26 cellular contexts compared by ENCODE assay signal in the genomic region with DNA sequence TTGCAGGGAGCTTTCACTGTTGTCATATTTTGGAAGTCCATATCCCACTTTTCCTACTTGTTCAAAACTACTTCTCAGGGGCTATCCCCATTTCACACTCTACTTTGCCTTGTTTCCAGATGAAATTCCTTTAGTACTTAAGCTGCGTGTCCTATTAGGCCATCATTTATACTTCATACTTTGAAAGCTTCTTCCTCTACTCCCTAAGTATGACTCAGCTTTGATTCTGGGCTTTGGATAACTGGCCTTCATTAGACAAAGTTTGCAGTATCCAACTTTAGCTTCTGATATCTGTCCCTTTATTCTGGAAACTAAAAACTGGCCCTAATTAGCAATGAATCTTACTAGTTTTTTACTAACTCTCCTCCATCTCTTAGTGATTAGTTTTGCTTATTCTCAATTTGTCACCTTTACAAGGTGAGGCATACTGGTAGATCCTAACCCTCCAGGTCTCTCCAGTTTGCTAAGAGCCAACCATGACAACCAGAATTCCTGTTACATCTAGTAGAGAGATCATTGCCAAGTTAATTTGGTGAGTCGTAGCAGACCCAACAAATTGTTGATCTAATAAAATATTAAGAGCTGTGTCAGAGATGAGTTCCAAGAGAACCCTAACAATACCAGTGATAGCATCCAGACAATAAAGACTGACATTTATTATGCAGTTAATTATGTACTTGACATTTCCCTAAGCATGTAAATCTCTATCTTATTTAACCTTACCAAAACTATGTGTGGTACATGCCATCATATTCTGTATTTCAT. TPM values are rescaled to one million over a fixed set of nuclear protein-coding genes. Genes with fewer than 3 reads are reported as not detected.
DNase-seq lines count a peak whose midpoint lies in the region; ATAC-seq, FAIRE-seq and TF ChIP-seq lines count a peak whose summit lies in the region.
"Had no signal": no experiment of that assay in that cellular context is flagged by ENCODE, and none has a peak within 500 bp of the region (broad histone marks: within the 10 kb centered on the region; RNA-seq: fewer than 3 reads in every experiment).

No MANE protein-coding gene starts in this region.

- intact Hi-C loops in right lobe of liver (cut with DNase I) = no loop called here

- no peaks in the 10 kb centered on the region for H3K79me2 ChIP-seq in astrocyte (ENCODE audit: insufficient read depth, low read length)

- TF ChIP-seq POLR2A in right lobe of liver (IDR thresholded peaks at IDR 0.05) = no peak

- 93% methylated on average over 2 of the region's 2 CpGs for WGBS in right lobe of liver (ENCODE audit: insufficient coverage, low coverage, low lambda C conversion rate, missing lambda C conversion rate)

- no peaks in the 10 kb centered on the region for H3K27me3 ChIP-seq in astrocyte (ENCODE audit: insufficient read depth, low read length)
- no peaks in the 10 kb centered on the region for H3K27me3 ChIP-seq in right lobe of liver
- H3K27me3 ChIP-seq: BLaER1 treated with 17β-estradiol and CSF1 and Interleukin-3, amounts not matched to agents 10 nM and 100 nM; SJSA1 had no signal

- H3K9me3 ChIP-seq in astrocyte (ENCODE audit: insufficient read depth, low read depth, low read length) (no peaks in the 10 kb centered on the region), right lobe of liver (no peaks in the 10 kb centered on the region)
- H3K9me3 ChIP-seq: Caco-2, SJSA1 had no signal

- POLR2A ChIA-PET in naive thymus-derived CD8-positive, alpha-beta T cell (lab: Charles Lee) = no interaction called here

- no peak overlapping the region for H2AFZ ChIP-seq in astrocyte (ENCODE audit: low read depth, low read length)

- H3K27me3 Mint-ChIP-seq in astrocyte (ENCODE audit: low read depth, unreplicated experiment) = no peaks in the 10 kb centered on the region
- peaks cover 4 to 17% (median 5%) of the 10 kb centered on the region in 5 donors for H3K27me3 Mint-ChIP-seq in naive thymus-derived CD8-positive, alpha-beta T cell

- no peak overlapping the region for H3K9ac ChIP-seq in astrocyte (ENCODE audit: low read length)
- H3K9ac ChIP-seq: BLaER1 treated with 17β-estradiol and CSF1 and Interleukin-3, amounts not matched to agents 10 nM and 100 nM; KMS-11 had no signal

- no peak overlapping the region for H3K27ac Mint-ChIP-seq in astrocyte (ENCODE audit: unreplicated experiment)
- H3K27ac Mint-ChIP-seq in naive thymus-derived CD8-positive, alpha-beta T cell = no peak overlapping the region
- H3K27ac Mint-ChIP-seq: CD4-positive, alpha-beta memory T cell had no signal

- DNase-seq in AG20443 (ENCODE audit: low spot score) (peak; percentile 16), NCI-H226 (peak; percentile 70), astrocyte (ENCODE audit: low read depth) (peak; percentile 32), iris pigment epithelial cell (ENCODE audit: low read depth) (peak; percentile 40), HuH-7.5 (ENCODE audit: low spot score) (no peak), right lobe of liver (no peak)
- DNase-seq in naive thymus-derived CD8-positive, alpha-beta T cell = no peak
- DNase-seq: ACHN; Caco-2; CD4-positive, alpha-beta memory T cell; DMS 273 treated with DMSO at 0.1 percent for 48 hours; DMS79 treated with DMSO at 0.1 percent for 48 hours; NCI-H1092 treated with DMSO at 0.1 percent for 48 hours; NCI-H2029 treated with DMSO at 0.1 percent for 48 hours; NCI-H2171; NCI-H524 treated with DMSO at 0.1 percent for 48 hours; NCI-H82 had no signal

- H3K36me3 ChIP-seq in astrocyte (ENCODE audit: insufficient read depth, low read length) (no peaks in the 10 kb centered on the region), right lobe of liver (no peaks in the 10 kb centered on the region)
- H3K36me3 ChIP-seq: BLaER1 treated with 17β-estradiol and CSF1 and Interleukin-3, amounts not matched to agents 10 nM and 100 nM; SJSA1 had no signal

- no peak overlapping the region for H3K4me2 ChIP-seq in astrocyte (ENCODE audit: low read length)
- H3K4me2 ChIP-seq: BLaER1 treated with 17β-estradiol and CSF1 and Interleukin-3, amounts not matched to agents 10 nM and 100 nM; KMS-11 had no signal

- H3K4me3 Mint-ChIP-seq in astrocyte (ENCODE audit: unreplicated experiment) = no peak overlapping the region
- H3K4me3 Mint-ChIP-seq in naive thymus-derived CD8-positive, alpha-beta T cell = no peak overlapping the region
- H3K4me3 Mint-ChIP-seq: CD4-positive, alpha-beta memory T cell had no signal

- peaks cover 42% of the 10 kb centered on the region for H3K4me1 Mint-ChIP-seq in astrocyte (ENCODE audit: low read depth, unreplicated experiment)
- H3K4me1 Mint-ChIP-seq in naive thymus-derived CD8-positive, alpha-beta T cell = no peaks in the 10 kb centered on the region
- H3K4me1 Mint-ChIP-seq: CD4-positive, alpha-beta memory T cell had no signal

- FAIRE-seq in astrocyte (lab: Jason Lieb, UNC) = no peak
- FAIRE-seq: GM12878, GM18507, H1 had no signal

- no peak overlapping the region for H3K4me3 ChIP-seq in astrocyte (ENCODE audit: insufficient read depth, low read depth, low read length)
- no peak overlapping the region for H3K4me3 ChIP-seq in right lobe of liver
- H3K4me3 ChIP-seq: BLaER1 treated with 17β-estradiol and CSF1 and Interleukin-3, amounts not matched to agents 10 nM and 100 nM; GM12878; SJSA1 had no signal

- no peak for ATAC-seq in HG02870 (IDR thresholded peaks at IDR 0.05; ENCODE audit: unreplicated experiment)
- ATAC-seq in naive thymus-derived CD8-positive, alpha-beta T cell = no peak
- ATAC-seq in right lobe of liver = no peak
- ATAC-seq: Right ventricle myocardium inferior had no signal

- TF ChIP-seq CTCF in astrocyte (IDR thresholded peaks at IDR 0.05; ENCODE audit: insufficient read depth, low read depth, low read length) (no peak), right lobe of liver (IDR thresholded peaks at IDR 0.05) (no peak)

- H3K4me1 ChIP-seq in astrocyte (ENCODE audit: insufficient read depth, low read length) = peaks cover 10% of the 10 kb centered on the region
- no peaks in the 10 kb centered on the region for H3K4me1 ChIP-seq in right lobe of liver
- H3K4me1 ChIP-seq: BLaER1 treated with 17β-estradiol and CSF1 and Interleukin-3, amounts not matched to agents 10 nM and 100 nM; Caco-2 had no signal

- H3K36me3 Mint-ChIP-seq in astrocyte (ENCODE audit: low read depth, unreplicated experiment) = no peaks in the 10 kb centered on the region
- H3K36me3 Mint-ChIP-seq in naive thymus-derived CD8-positive, alpha-beta T cell = peaks cover 0 to 13% (median 0%) of the 10 kb centered on the region in 3 donors
- H3K36me3 Mint-ChIP-seq: CD4-positive, alpha-beta memory T cell had no signal

- no peaks in the 10 kb centered on the region for H4K20me1 ChIP-seq in astrocyte (ENCODE audit: insufficient read depth, low read length)
- H4K20me1 ChIP-seq: BLaER1 treated with 17β-estradiol and CSF1 and Interleukin-3, amounts not matched to agents 10 nM and 100 nM had no signal

- H3K9me3 Mint-ChIP-seq in astrocyte (ENCODE audit: unreplicated experiment) = peaks cover 10% of the 10 kb centered on the region
- peaks cover 0 to 14% (median 2%) of the 10 kb centered on the region in 9 donors for H3K9me3 Mint-ChIP-seq in naive thymus-derived CD8-positive, alpha-beta T cell

- H3K27ac ChIP-seq in astrocyte (ENCODE audit: low read depth, low read length) = no peak overlapping the region
- H3K27ac ChIP-seq in right lobe of liver = no peak overlapping the region
- H3K27ac ChIP-seq: 22Rv1; BLaER1 treated with 17β-estradiol and CSF1 and Interleukin-3, amounts not matched to agents 10 nM and 100 nM; KMS-11; SJSA1 had no signal

RNA-seq across cellular contexts. Expression of a gene that starts 31.2 kb away (rescaled TPM):
- total RNA-seq in astrocyte (661 and 779 TPM in 2 replicates), right lobe of liver (10 to 100 TPM; 16.3 to 48.4 (median 26.4) TPM)
- 1 to 10 TPM; 5.0 to 8.1 TPM for total RNA-seq in naive thymus-derived CD8-positive, alpha-beta T cell
- polyA plus RNA-seq in naive thymus-derived CD8-positive, alpha-beta T cell = under 1 TPM; 0.25 to 0.66 (median 0.35) TPM

Comparison
In these comparisons a context has a peak if more than half of its experiments do, and no peak if none do; other contexts are left out.
1. DNase-seq: peak in AG20443 (single experiment), NCI-H226 (single experiment), astrocyte (single experiment) and iris pigment epithelial cell (single experiment); none in naive thymus-derived CD8-positive, alpha-beta T cell (0 of 10), HuH-7.5 (single experiment) and right lobe of liver (0 of 3).
2. RNA of a gene that starts 31.2 kb away (total RNA-seq): 661 to 779 TPM in astrocyte; 16.3 to 48.4 TPM in right lobe of liver and 5.0 to 8.1 TPM in naive thymus-derived CD8-positive, alpha-beta T cell; every median in the first group is over 10 times any median in the second.